Comparison of ENCODE assay signal across 26 cellular contexts in the genomic region with DNA sequence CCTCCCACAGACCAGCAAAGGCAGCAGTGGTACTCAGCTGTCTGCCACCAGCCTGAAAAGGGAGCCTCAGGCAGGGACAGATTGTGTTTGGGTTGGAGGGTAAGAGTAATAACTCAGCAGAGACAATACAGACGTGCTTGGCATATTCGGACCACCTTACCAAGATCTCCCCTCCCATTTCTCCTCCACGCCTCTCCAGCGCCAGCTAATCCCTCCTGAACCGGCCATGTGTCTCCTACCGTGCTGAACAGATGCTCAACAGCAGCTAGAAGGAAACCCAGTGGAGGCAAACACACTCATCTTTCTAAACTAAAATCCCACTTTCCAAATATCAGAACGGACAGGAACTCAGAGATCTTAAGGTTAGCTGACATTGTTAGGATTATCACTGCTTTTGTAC.
"Had no signal": no experiment of that assay in that cellular context is flagged by ENCODE, and none has a peak within 500 bp of the region (broad histone marks: within the 10 kb centered on the region; RNA-seq: fewer than 3 reads in every experiment).

No MANE protein-coding gene starts in this region.

- H3K4me3 ChIP-seq: adrenal gland, cardiac muscle cell, colonic mucosa, left ventricle myocardium inferior, mucosa of descending colon, pancreas, psoas muscle, sigmoid colon, upper lobe of right lung had no signal

- H3K27me3 ChIP-seq: adrenal gland, cardiac muscle cell, colonic mucosa, neutrophil, pancreas, upper lobe of right lung had no signal

- H3K36me3 ChIP-seq: adrenal gland, cardiac muscle cell, colonic mucosa, left ventricle myocardium inferior, neutrophil, pancreas, sigmoid colon, upper lobe of right lung had no signal

- H3K4me1 ChIP-seq: adrenal gland, colonic mucosa, left ventricle myocardium inferior, pancreas, psoas muscle, sigmoid colon, upper lobe of right lung had no signal

- DNase-seq: activated CD4-positive, alpha-beta memory T cell treated with anti-CD3 and anti-CD28 coated beads for 36 hours; activated CD4-positive, alpha-beta T cell treated with anti-CD3 and anti-CD28 coated beads, Interleukin-2, amount 10 ng/mL, durations not matched to agents 24 days and 14 days; activated CD4-positive, CD25-positive, alpha-beta regulatory T cell treated with anti-CD3 and anti-CD28 coated beads, Interleukin-2, amount 50 U/mL, for 72 hours; activated CD8-positive, alpha-beta memory T cell treated with anti-CD3 and anti-CD28 coated beads, Interleukin-2, amount 50 U/mL, for 4 hours; activated effector memory CD4-positive, alpha-beta T cell treated with anti-CD3 and anti-CD28 coated beads, Interleukin-2, amount 50 U/mL, for 16 hours; activated naive CD4-positive, alpha-beta T cell treated with anti-CD3 and anti-CD28 coated beads for 36 hours; activated naive CD8-positive, alpha-beta T cell treated with anti-CD3 and anti-CD28 coated beads for 36 hours; activated T-cell treated with anti-CD3 and anti-CD28 coated beads, Interleukin-2, amount 50 U/mL, for 1 hour; adrenal gland; aorta; cerebellar nuclear complex; colonic mucosa; effector memory CD4-positive, alpha-beta T cell; left ventricle myocardium inferior; mucosa of descending colon; pancreas; psoas muscle; sigmoid colon; small intestine; stimulated activated CD4-positive, alpha-beta T cell treated with anti-CD3 and anti-CD28 coated beads, Interleukin-4, amount 100 ng/mL, for 24 hours; stimulated activated naive CD8-positive, alpha-beta T cell treated with anti-CD3 and anti-CD28 coated beads, Interleukin-15, amount 100 ng/mL, for 72 hours; substantia nigra; T-helper 9 cell; upper lobe of right lung had no signal

- H3K9me3 ChIP-seq: adrenal gland, colonic mucosa, left ventricle myocardium inferior, mucosa of descending colon, neutrophil, pancreas, psoas muscle, sigmoid colon, upper lobe of right lung had no signal

- H3K27ac ChIP-seq: adrenal gland, cardiac muscle cell, colonic mucosa, left ventricle myocardium inferior, neutrophil, pancreas, psoas muscle, sigmoid colon, upper lobe of right lung had no signal
